In genomic region chr11:12793506-12793905, GRCh38 we compare ENCODE assay signal across 30 cellular contexts.
"Had no signal": no experiment of that assay in that cellular context is flagged by ENCODE, and none has a peak within 500 bp of the region (broad histone marks: within the 10 kb centered on the region; RNA-seq: fewer than 3 reads in every experiment).

No MANE protein-coding gene starts in this region.

- H3K9ac ChIP-seq: parathyroid adenoma had no signal

- H3K9me3 ChIP-seq: colonic mucosa, esophagus squamous epithelium, right atrium auricular region, tibial nerve had no signal

- H2AFZ ChIP-seq: hepatocyte, parathyroid adenoma had no signal

- H3K9me3 Mint-ChIP-seq: activated CD4-positive, alpha-beta memory T cell treated with anti-CD3 and anti-CD28 coated beads, Interleukin-2, amount 10 ng/mL, durations not matched to agents 7 days and 5 days; activated CD4-positive, alpha-beta T cell treated with anti-CD3 and anti-CD28 coated beads, Interleukin-2, amount 10 ng/mL, durations not matched to agents 7 days and 5 days; activated naive CD4-positive, alpha-beta T cell treated with anti-CD3 and anti-CD28 coated beads, Interleukin-2, amount 10 ng/mL, durations not matched to agents 7 days and 5 days; activated naive CD8-positive, alpha-beta T cell treated with anti-CD3 and anti-CD28 coated beads, Interleukin-2, amount 10 ng/mL, durations not matched to agents 7 days and 5 days; activated T-cell treated with anti-CD3 and anti-CD28 coated beads, Interleukin-2, amount 50 U/mL, for 24 hours had no signal

- H3K27ac Mint-ChIP-seq: activated CD4-positive, alpha-beta memory T cell treated with anti-CD3 and anti-CD28 coated beads, Interleukin-2, amount 10 ng/mL, durations not matched to agents 7 days and 5 days; activated CD4-positive, alpha-beta T cell treated with anti-CD3 and anti-CD28 coated beads, Interleukin-2, amount 10 ng/mL, durations not matched to agents 7 days and 5 days; activated naive CD4-positive, alpha-beta T cell treated with anti-CD3 and anti-CD28 coated beads, Interleukin-2, amount 10 ng/mL, durations not matched to agents 7 days and 5 days; activated naive CD8-positive, alpha-beta T cell treated with anti-CD3 and anti-CD28 coated beads, Interleukin-2, amount 10 ng/mL, durations not matched to agents 7 days and 5 days; activated T-cell treated with anti-CD3 and anti-CD28 coated beads, Interleukin-2, amount 50 U/mL, for 24 hours; naive B cell; nephron progenitor cell; stimulated activated naive B cell treated with anti-CD40 and anti-IgM and Interleukin-4, amounts not matched to agents 10 μg/mL and 1 μg/mL and 100 μg/mL, for 72 hours had no signal

- H3K4me1 Mint-ChIP-seq: activated CD4-positive, alpha-beta memory T cell treated with anti-CD3 and anti-CD28 coated beads, Interleukin-2, amount 10 ng/mL, durations not matched to agents 7 days and 5 days; activated CD4-positive, alpha-beta T cell treated with anti-CD3 and anti-CD28 coated beads, Interleukin-2, amount 10 ng/mL, durations not matched to agents 7 days and 5 days; activated naive CD4-positive, alpha-beta T cell treated with anti-CD3 and anti-CD28 coated beads, Interleukin-2, amount 10 ng/mL, durations not matched to agents 7 days and 5 days; activated naive CD8-positive, alpha-beta T cell treated with anti-CD3 and anti-CD28 coated beads, Interleukin-2, amount 10 ng/mL, durations not matched to agents 7 days and 5 days; naive B cell; stimulated activated naive B cell treated with anti-CD40 and anti-IgM and Interleukin-4, amounts not matched to agents 10 μg/mL and 1 μg/mL and 100 μg/mL, for 72 hours had no signal

- H3K36me3 Mint-ChIP-seq: activated naive CD4-positive, alpha-beta T cell treated with anti-CD3 and anti-CD28 coated beads, Interleukin-2, amount 10 ng/mL, durations not matched to agents 7 days and 5 days; activated naive CD8-positive, alpha-beta T cell treated with anti-CD3 and anti-CD28 coated beads, Interleukin-2, amount 10 ng/mL, durations not matched to agents 7 days and 5 days; naive B cell; stimulated activated naive B cell treated with anti-CD40 and anti-IgM and Interleukin-4, amounts not matched to agents 10 μg/mL and 1 μg/mL and 100 μg/mL, for 72 hours had no signal

- H3K27ac ChIP-seq: colonic mucosa, epithelial cell of prostate, esophagus squamous epithelium, hepatocyte, parathyroid adenoma, right atrium auricular region, tibial nerve, WERI-Rb-1 had no signal

- H3K4me3 Mint-ChIP-seq: activated CD4-positive, alpha-beta memory T cell treated with anti-CD3 and anti-CD28 coated beads, Interleukin-2, amount 10 ng/mL, durations not matched to agents 7 days and 5 days; activated CD4-positive, alpha-beta T cell treated with anti-CD3 and anti-CD28 coated beads, Interleukin-2, amount 10 ng/mL, durations not matched to agents 7 days and 5 days; activated naive CD4-positive, alpha-beta T cell treated with anti-CD3 and anti-CD28 coated beads, Interleukin-2, amount 10 ng/mL, durations not matched to agents 7 days and 5 days; activated naive CD8-positive, alpha-beta T cell treated with anti-CD3 and anti-CD28 coated beads, Interleukin-2, amount 10 ng/mL, durations not matched to agents 7 days and 5 days; activated T-cell treated with anti-CD3 and anti-CD28 coated beads, Interleukin-2, amount 50 U/mL, for 24 hours; nephron progenitor cell; stimulated activated naive B cell treated with anti-CD40 and anti-IgM and Interleukin-4, amounts not matched to agents 10 μg/mL and 1 μg/mL and 100 μg/mL, for 72 hours had no signal

- H3K4me1 ChIP-seq: colonic mucosa had no signal

- ATAC-seq: left ventricle myocardium superior; stimulated activated naive B cell treated with anti-CD40 and anti-IgM and Interleukin-4, amounts not matched to agents 10 μg/mL and 1 μg/mL and 100 μg/mL, for 72 hours had no signal

- H3K4me2 ChIP-seq: hepatocyte had no signal

- H3K4me3 ChIP-seq: colonic mucosa, esophagus squamous epithelium, hepatocyte, right atrium auricular region, tibial nerve had no signal

- H3K36me3 ChIP-seq: colonic mucosa, right atrium auricular region had no signal

- FAIRE-seq: endometrium, frontal cortex, TTC549, urothelium cell line had no signal

- H3K27me3 ChIP-seq: colonic mucosa, esophagus squamous epithelium, hepatocyte, right atrium auricular region, tibial nerve had no signal

- DNase-seq: activated CD4-positive, alpha-beta memory T cell treated with anti-CD3 and anti-CD28 coated beads, Interleukin-2, amount 10 ng/mL, durations not matched to agents 7 days and 5 days; activated CD4-positive, alpha-beta T cell treated with anti-CD3 and anti-CD28 coated beads, Interleukin-2, amount 10 ng/mL, durations not matched to agents 7 days and 5 days; activated CD4-positive, CD25-positive, alpha-beta regulatory T cell treated with anti-CD3 and anti-CD28 coated beads, Interleukin-2, amount 50 U/mL, for 72 hours; activated CD8-positive, alpha-beta memory T cell treated with anti-CD3 and anti-CD28 coated beads, Interleukin-2, amount 50 U/mL, for 48 hours; activated gamma-delta T cell; activated naive CD4-positive, alpha-beta T cell treated with anti-CD3 and anti-CD28 coated beads, Interleukin-2, amount 10 ng/mL, durations not matched to agents 7 days and 5 days; activated naive CD8-positive, alpha-beta T cell treated with anti-CD3 and anti-CD28 coated beads, Interleukin-2, amount 10 ng/mL, durations not matched to agents 7 days and 5 days; activated T-cell treated with anti-CD3 and anti-CD28 coated beads, Interleukin-2, amount 50 U/mL, for 24 hours; amygdala; colonic mucosa; effector CD8-positive, alpha-beta T cell; esophagus squamous epithelium; islet precursor cell; left ventricle myocardium superior; naive B cell; nephron progenitor cell; stimulated activated CD4-positive, alpha-beta T cell treated with anti-CD3 and anti-CD28 coated beads, Interleukin-15, amount 100 ng/mL, for 24 hours; stimulated activated CD4-positive, alpha-beta T cell treated with anti-CD3 and anti-CD28 coated beads, Interleukin-2, amount 100 ng/mL, for 24 hours; stimulated activated naive B cell treated with anti-CD40 and anti-IgM and Interleukin-4, amounts not matched to agents 10 μg/mL and 1 μg/mL and 100 μg/mL, for 72 hours; T-helper 9 cell; WERI-Rb-1 had no signal
